Comparison of ENCODE assay signal across 8 cellular contexts in the genomic region with DNA sequence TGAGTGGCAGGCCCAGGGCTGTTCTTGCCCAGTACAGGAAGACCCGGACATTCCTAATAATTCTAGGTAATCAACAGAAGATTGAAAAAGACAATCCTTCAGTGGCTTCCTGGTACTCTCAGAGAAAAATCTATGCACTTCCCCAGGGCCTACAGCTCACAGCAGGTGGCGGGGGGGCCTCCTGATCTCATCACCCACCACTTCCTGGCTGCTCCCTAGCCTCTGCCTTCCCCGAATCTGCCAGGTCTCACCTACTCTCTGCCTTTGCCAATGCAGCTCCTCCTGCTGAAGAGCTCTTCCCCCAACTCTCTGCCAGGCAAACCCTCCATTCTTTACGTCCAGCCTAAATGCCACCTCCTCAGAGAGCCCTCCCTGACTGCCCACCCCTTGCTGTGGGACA. TPM values are rescaled to one million over a fixed set of nuclear protein-coding genes. Genes with fewer than 3 reads are reported as not detected.
DNase-seq lines count a peak whose midpoint lies in the region; ATAC-seq and TF ChIP-seq lines count a peak whose summit lies in the region.

No MANE protein-coding gene starts in this region.

- H3K9me3 Mint-ChIP-seq in natural killer cell treated with Interleukin-12 subunit alpha and Interleukin-12 subunit beta and Interleukin-15 and Interleukin-18, amount 100 ng/mL, for 72 hours, result no peaks in the 10 kb centered on the region

- intact Hi-C loops in transverse colon (cut with DNase I; ENCODE audit: low total_unique reads), result no loop called here

- no peak for TF ChIP-seq CTCF in transverse colon (IDR thresholded peaks at IDR 0.05)

- 45 to 74% (median 55%) methylated on average over 4 of the region's 4 CpGs for WGBS in adipose tissue, 3 donors
- WGBS in transverse colon (ENCODE audit: low coverage in 1 of 2), 2 donors, result 70 to 86% methylated on average over 1 to 4 of the region's 4 CpGs

- no peaks in the 10 kb centered on the region for H3K36me3 Mint-ChIP-seq in natural killer cell treated with Interleukin-12 subunit alpha and Interleukin-12 subunit beta and Interleukin-15 and Interleukin-18, amount 100 ng/mL, for 72 hours

- no peak for TF ChIP-seq POLR2A in transverse colon (IDR thresholded peaks at IDR 0.05)

- no peaks in the 10 kb centered on the region for H3K36me3 ChIP-seq in transverse colon

- H3K4me3 ChIP-seq in transverse colon, result no peak overlapping the region

- no peaks in the 10 kb centered on the region for H3K27me3 ChIP-seq in transverse colon

- in situ Hi-C loops in transverse colon (cut with MboI; ENCODE audit: low pct_ligation_motif_present in 1 of 4, low pct_unique_long_range_greater_than_20kb in 1 of 4, low sequenced_read_pairs in 3 of 4), result no loop called here

- DNase-seq in T-helper 2 cell (peak; percentile 42 to 89 (median 75)), transverse colon (peak; percentile 61), dedifferentiated amniotic fluid mesenchymal stem cell (ENCODE audit: extremely low spot score) (no peak)
- peak; percentile 81 for DNase-seq in natural killer cell treated with Interleukin-12 subunit alpha and Interleukin-12 subunit beta and Interleukin-15 and Interleukin-18, amount 100 ng/mL, for 72 hours (ENCODE audit: low spot score)

- ATAC-seq in GM18502 (IDR thresholded peaks at IDR 0.05; ENCODE audit: poor library complexity, unreplicated experiment), result peak; percentile 57
- peak; percentile 77 to 78 for ATAC-seq in natural killer cell treated with Interleukin-12 subunit alpha and Interleukin-12 subunit beta and Interleukin-15 and Interleukin-18, amount 100 ng/mL, for 72 hours
- ATAC-seq in HG03159 (IDR thresholded peaks at IDR 0.05; ENCODE audit: unreplicated experiment), result no peak
- ATAC-seq in HG03175 (IDR thresholded peaks at IDR 0.05; ENCODE audit: unreplicated experiment), result no peak

- no peak for TF ChIP-seq EP300 in transverse colon (IDR thresholded peaks at IDR 0.05; ENCODE audit: low read depth)

- H3K4me1 Mint-ChIP-seq in natural killer cell treated with Interleukin-12 subunit alpha and Interleukin-12 subunit beta and Interleukin-15 and Interleukin-18, amount 100 ng/mL, for 72 hours (ENCODE audit: low read depth in 2 of 2), result peaks cover 38 to 39% of the 10 kb centered on the region in 2 donors

- H3K27me3 Mint-ChIP-seq in natural killer cell treated with Interleukin-12 subunit alpha and Interleukin-12 subunit beta and Interleukin-15 and Interleukin-18, amount 100 ng/mL, for 72 hours, result no peaks in the 10 kb centered on the region

- peak overlapping the region; percentile 97 to 99 for H3K27ac Mint-ChIP-seq in natural killer cell treated with Interleukin-12 subunit alpha and Interleukin-12 subunit beta and Interleukin-15 and Interleukin-18, amount 100 ng/mL, for 72 hours

- no peaks in the 10 kb centered on the region for H3K9me3 ChIP-seq in transverse colon

- peak overlapping the region; percentile 31 for H3K27ac ChIP-seq in adipose tissue (ENCODE audit: low read depth, low read length)
- peak overlapping the region; percentile 35 to 71 (median 71) for H3K27ac ChIP-seq in transverse colon

- peaks cover 16 to 65% (median 34%) of the 10 kb centered on the region in 4 donors for H3K4me1 ChIP-seq in transverse colon

- peak overlapping the region; percentile 83 for H3K4me3 Mint-ChIP-seq in natural killer cell treated with Interleukin-12 subunit alpha and Interleukin-12 subunit beta and Interleukin-15 and Interleukin-18, amount 100 ng/mL, for 72 hours

RNA-seq across cellular contexts. Expression of a gene that starts 37.5 kb away (rescaled TPM):
- 10 to 100 TPM in 2 of 3 donors, 1 to 10 TPM in 1; 5.5 to 23.6 (median 12.5) TPM for polyA plus RNA-seq in adipose tissue
- 10 to 100 TPM; 19.9 to 24.5 TPM for total RNA-seq in natural killer cell treated with Interleukin-12 subunit alpha and Interleukin-12 subunit beta and Interleukin-15 and Interleukin-18, amount 100 ng/mL, for 72 hours
- 10 to 100 TPM; 16.9 to 55.4 (median 35.5) TPM for total RNA-seq in transverse colon

RNA-seq across cellular contexts. Expression of a gene that starts 41.0 kb away (rescaled TPM):
- 1 to 10 TPM in 2 of 3 donors, under 1 TPM in 1; 0.58 to 3.0 (median 1.9) TPM for polyA plus RNA-seq in adipose tissue
- 1 to 10 TPM; 1.1 to 2.4 TPM for total RNA-seq in natural killer cell treated with Interleukin-12 subunit alpha and Interleukin-12 subunit beta and Interleukin-15 and Interleukin-18, amount 100 ng/mL, for 72 hours
- total RNA-seq in transverse colon, result 1 to 10 TPM in 2 of 4 donors, under 1 TPM in 2; 0.16 to 8.0 (median 1.1) TPM

Comparison
In these comparisons a context has a peak if more than half of its experiments do, and no peak if none do; other contexts are left out.
1. ATAC-seq: peak in GM18502 (single experiment) and natural killer cell treated with Interleukin-12 subunit alpha and Interleukin-12 subunit beta and Interleukin-15 and Interleukin-18, amount 100 ng/mL, for 72 hours (2 of 2); none in HG03159 (single experiment) and HG03175 (single experiment).